8 cellular contexts compared by ENCODE assay signal in genomic region chr14:37196604-37197420, GRCh38. TPM values are rescaled to one million over a fixed set of nuclear protein-coding genes. Genes with fewer than 3 reads are reported as not detected.
A peak's percentile ranks its signal among the peaks of the same experiment; 100 is the strongest.
DNase-seq lines count a peak whose midpoint lies in the region; ATAC-seq and TF ChIP-seq lines count a peak whose summit lies in the region.

No MANE protein-coding gene starts in this region.

- H3K9me3 ChIP-seq in fibroblast of lung (ENCODE audit: control insufficient read depth, insufficient read depth, low read depth, low read length) (no peaks in the 10 kb centered on the region), trophoblast cell (ENCODE audit: insufficient read depth, low read depth, low read length) (no peaks in the 10 kb centered on the region)

- H3K4me3 ChIP-seq in fibroblast of lung (replicated peaks in 1 of 4; ENCODE audit: control extremely low read depth in 1 of 4, insufficient read depth in 1 of 4, low read depth in 3 of 4, low read length in 4 of 4), result peak overlapping the region; percentile 55 to 74 (median 68)
- no peak overlapping the region for H3K4me3 ChIP-seq in trophoblast cell (ENCODE audit: low read depth, low read length)
- H3K4me3 ChIP-seq in lower leg skin (ENCODE audit: low read depth, poor library complexity, severe bottlenecking), result no peak overlapping the region

- H3K27ac Mint-ChIP-seq in Calu3 (ENCODE audit: unreplicated experiment) (peak overlapping the region; percentile 97), T-cell (no peak overlapping the region)

- H3K4ac ChIP-seq in trophoblast cell (ENCODE audit: low read depth, low read length), result no peak overlapping the region

- H4K12ac ChIP-seq in trophoblast cell (ENCODE audit: low read depth, low read length), result peak overlapping the region; percentile 75

- intact Hi-C loops in Calu3 (cut with micrococcal nuclease; ENCODE audit: unreplicated experiment), result loop anchor here (5.0 kb wide), 1 partner anchor 35 kb away; no protein-coding TSS in a partner anchor
- intact Hi-C loops in lower leg skin (cut with DNase I; ENCODE audit: low total_unique reads), result no loop called here

- H3K4me3 Mint-ChIP-seq in Calu3 (ENCODE audit: low read depth, unreplicated experiment) (peak overlapping the region; percentile 94), T-cell (peak overlapping the region; percentile 52 to 71 (median 53))

- H3K27ac ChIP-seq in fibroblast of lung (ENCODE audit: insufficient read depth, low read length) (peak overlapping the region; percentile 68), trophoblast cell (ENCODE audit: low read depth, low read length) (no peak overlapping the region)

- H3K36me3 Mint-ChIP-seq in Calu3 (ENCODE audit: insufficient read depth, unreplicated experiment) (peaks cover 23% of the 10 kb centered on the region), T-cell (no peaks in the 10 kb centered on the region)

- H3K18ac ChIP-seq in trophoblast cell (ENCODE audit: low read length), result no peak overlapping the region

- H3K4me1 ChIP-seq in fibroblast of lung (ENCODE audit: control insufficient read depth, extremely low read depth, insufficient read depth, low read length) (no peaks in the 10 kb centered on the region), trophoblast cell (ENCODE audit: control insufficient read depth in 1 of 2, insufficient read depth in 2 of 2, low read length in 2 of 2) (peaks cover 0 to 3% of the 10 kb centered on the region in 2 experiments)

- POLR2A ChIA-PET in T-cell (lab: Charles Lee), result no interaction called here

- H3K14ac ChIP-seq in trophoblast cell (ENCODE audit: low read length), result no peak overlapping the region

- no peak for TF ChIP-seq POLR2A in lower leg skin (IDR thresholded peaks at IDR 0.05)

- H4K8ac ChIP-seq in trophoblast cell (ENCODE audit: low read depth, low read length), result peak overlapping the region; percentile 77

- peak overlapping the region; percentile 54 for H2AK5ac ChIP-seq in trophoblast cell (ENCODE audit: low read length)

- H3K4me1 Mint-ChIP-seq in Calu3 (ENCODE audit: low read depth, unreplicated experiment) (peaks cover 35% of the 10 kb centered on the region), T-cell (peaks cover 11 to 15% (median 15%) of the 10 kb centered on the region in 3 donors)

- DNase-seq in Calu3, result no peak
- no peak for DNase-seq in T-cell
- no peak for DNase-seq in fibroblast of lung (ENCODE audit: low read depth in 2 of 2)
- no peak for DNase-seq in trophoblast cell
- no peak for DNase-seq in lower leg skin (ENCODE audit: low spot score in 2 of 2)

- H3K9ac ChIP-seq in fibroblast of lung (ENCODE audit: insufficient read depth, low read length), result peak overlapping the region; percentile 80
- no peak overlapping the region for H3K9ac ChIP-seq in trophoblast cell (ENCODE audit: low read length)

- H3K36me3 ChIP-seq in fibroblast of lung (ENCODE audit: control insufficient read depth, insufficient read depth, low read length), result no peaks in the 10 kb centered on the region
- H3K36me3 ChIP-seq in trophoblast cell (ENCODE audit: control insufficient read depth in 1 of 2, insufficient read depth in 2 of 2, low read length in 2 of 2), result no peaks in the 10 kb centered on the region

- H2BK12ac ChIP-seq in trophoblast cell (ENCODE audit: low read length), result peak overlapping the region; percentile 64

- H2AFZ ChIP-seq in fibroblast of lung (ENCODE audit: low read length), result peak overlapping the region; percentile 87
- no peak overlapping the region for H2AFZ ChIP-seq in trophoblast cell (ENCODE audit: insufficient read depth, low read length, poor library complexity)

- CTCF ChIA-PET in Calu3 (lab: Charles Lee) (interaction anchor here (0.6 kb wide), 1 partner anchor 1679 kb away, joined by 4 read pairs; no protein-coding TSS in a partner anchor), T-cell (lab: Charles Lee) (no interaction called here)

- ATAC-seq in T-cell (replicated peaks in 1 of 4) (no peak), HG02610 (IDR thresholded peaks at IDR 0.05; ENCODE audit: unreplicated experiment) (no peak), HG03135 (IDR thresholded peaks at IDR 0.05; ENCODE audit: unreplicated experiment) (no peak), GM18511 (IDR thresholded peaks at IDR 0.05; ENCODE audit: unreplicated experiment) (no peak)

- no TSS peak for BruUV-seq in Calu3 (replicated peaks; lab: Mats Ljungman, UMichigan)

- H3K79me2 ChIP-seq in fibroblast of lung (ENCODE audit: control insufficient read depth, insufficient read depth, low read length) (no peaks in the 10 kb centered on the region), trophoblast cell (ENCODE audit: control insufficient read depth, insufficient read depth, low read length, poor library complexity) (no peaks in the 10 kb centered on the region)

- no peak overlapping the region for H2BK120ac ChIP-seq in trophoblast cell (ENCODE audit: insufficient read depth, low read length, poor library complexity)

- H3K9me3 Mint-ChIP-seq in Calu3 (ENCODE audit: low read depth, unreplicated experiment) (no peaks in the 10 kb centered on the region), T-cell (peaks cover 0 to 8% (median 0%) of the 10 kb centered on the region in 3 donors)

- no peak overlapping the region for H3K23ac ChIP-seq in trophoblast cell (ENCODE audit: low read length)

- H3K27me3 ChIP-seq in fibroblast of lung (ENCODE audit: control insufficient read depth, insufficient read depth, low read length) (no peaks in the 10 kb centered on the region), trophoblast cell (ENCODE audit: insufficient read depth, low read length) (no peaks in the 10 kb centered on the region)

- H3K79me1 ChIP-seq in trophoblast cell (ENCODE audit: low read length), result peaks cover 5% of the 10 kb centered on the region

- H3K4me2 ChIP-seq in fibroblast of lung (ENCODE audit: extremely low read depth, insufficient read depth, low read length), result peak overlapping the region; percentile 20
- H3K4me2 ChIP-seq in trophoblast cell (ENCODE audit: low read length), result peak overlapping the region; percentile 62

- H4K20me1 ChIP-seq in fibroblast of lung (ENCODE audit: control insufficient read depth, extremely low read depth, insufficient read depth, low read length), result no peaks in the 10 kb centered on the region

- TF ChIP-seq CTCF in Calu3 (IDR thresholded peaks at IDR 0.05; ENCODE audit: unreplicated experiment) (no peak), fibroblast of lung (conservative IDR thresholded peaks at IDR 0.05 in 1 of 2, IDR thresholded peaks at IDR 0.05 in 1 of 2; ENCODE audit: low read depth in 1 of 2, low read length in 2 of 2) (no peak), lower leg skin (IDR thresholded peaks at IDR 0.05) (no peak)

- H4K91ac ChIP-seq in trophoblast cell (ENCODE audit: low read depth, low read length), result no peak overlapping the region

- H3K27me3 Mint-ChIP-seq in Calu3 (ENCODE audit: unreplicated experiment), result no peaks in the 10 kb centered on the region
- H3K27me3 Mint-ChIP-seq in T-cell, result peaks cover 16 to 17% of the 10 kb centered on the region in 2 donors

- H2BK5ac ChIP-seq in trophoblast cell (ENCODE audit: low read depth, low read length, poor library complexity), result no peak overlapping the region

- WGBS in trophoblast cell (ENCODE audit: extremely low coverage, insufficient coverage, insufficient read length), result no CpG with 5 or more reads among the region's 17 CpGs
- 89% methylated on average over 17 of the region's 17 CpGs for WGBS in lower leg skin, 2 donors

RNA-seq across cellular contexts. Expression of gene MIPOL1, which starts 0.9 kb away (rescaled TPM):
- 22.0 and 27.2 TPM in 2 replicates for total RNA-seq in Calu3 (2022)
- under 1 TPM in 4 of 5 donors, not detected in 1; 0.20 to 0.49 (median 0.29) TPM for total RNA-seq in T-cell
- total RNA-seq in fibroblast of lung, result 8.6 and 9.0 TPM in 2 replicates
- polyA plus RNA-seq in fibroblast of lung, result 4.3 and 6.4 TPM in 2 replicates
- 3.5 and 4.2 TPM in 2 replicates for polyA plus RNA-seq in fibroblast of lung (2012)
- polyA minus RNA-seq in fibroblast of lung (ENCODE audit: low replicate concordance), result 1.6 TPM in 1 of 2 replicates, not detected in the other
- polyA plus RNA-seq in trophoblast cell (2013), result 5.7 and 6.1 TPM in 2 replicates
- 1 to 10 TPM; 3.6 to 6.9 (median 5.9) TPM for total RNA-seq in lower leg skin

RNA-seq across cellular contexts. Expression of gene SLC25A21, which starts 24.4 kb away (rescaled TPM):
- total RNA-seq in Calu3 (2022) (1.2 and 1.4 TPM in 2 replicates), T-cell (not detected), fibroblast of lung (0.26 and 0.50 TPM in 2 replicates), lower leg skin (under 1 TPM in 2 of 4 donors, not detected in 2; 0.08 to 0.29 TPM)
- 0.62 and 1.0 TPM in 2 replicates for polyA plus RNA-seq in fibroblast of lung
- 0.51 and 1.0 TPM in 2 replicates for polyA plus RNA-seq in fibroblast of lung (2012)
- polyA minus RNA-seq in fibroblast of lung (ENCODE audit: low replicate concordance), result not detected in 2 replicates
- polyA plus RNA-seq in trophoblast cell (2013), result 0.18 and 0.32 TPM in 2 replicates

Comparison
In these comparisons a context has a peak if more than half of its experiments do, and no peak if none do; other contexts are left out.
1. H3K4me3 ChIP-seq: peak in fibroblast of lung (4 of 4); none in trophoblast cell (single experiment) and lower leg skin (single experiment).